ENCODE assay signal across 19 cellular contexts in the genomic region with DNA sequence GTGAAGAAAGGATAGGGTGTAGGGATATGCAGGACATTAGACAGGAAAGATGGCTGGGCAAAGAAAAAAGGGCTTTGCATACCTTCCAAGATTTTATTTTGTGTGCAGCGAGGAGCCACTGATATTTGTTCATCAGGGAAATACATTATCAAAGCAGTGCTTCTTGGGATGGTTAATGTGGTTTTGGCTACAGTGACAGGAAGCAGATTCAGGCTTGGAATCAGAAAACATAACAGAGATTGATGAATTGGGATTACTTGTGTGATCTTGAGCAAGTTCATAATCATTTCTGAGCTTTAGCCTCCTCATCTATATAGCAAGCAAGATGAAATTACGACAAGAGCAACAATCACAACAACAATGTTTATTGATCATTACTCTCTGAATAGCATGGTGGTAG.
DNase-seq lines count a peak whose midpoint lies in the region; ATAC-seq, FAIRE-seq and TF ChIP-seq lines count a peak whose summit lies in the region.
"Had no signal": no experiment of that assay in that cellular context is flagged by ENCODE, and none has a peak within 500 bp of the region (broad histone marks: within the 10 kb centered on the region; RNA-seq: fewer than 3 reads in every experiment).

No MANE protein-coding gene starts in this region.

- H3K4me3 ChIP-seq in naive thymus-derived CD4-positive, alpha-beta T cell (ENCODE audit: low read length), result no peak overlapping the region
- no peak overlapping the region for H3K4me3 ChIP-seq in colonic mucosa

- intact Hi-C loops in activated CD8-positive, alpha-beta T cell treated with anti-CD3 and anti-CD28 coated beads for 36 hours (cut with micrococcal nuclease), result loop anchor here (2.0 to 10.0 kb wide), 2 partner anchors 46 to 650 kb away; no protein-coding TSS in a partner anchor
- intact Hi-C loops in naive thymus-derived CD4-positive, alpha-beta T cell (cut with micrococcal nuclease), result loop anchor here in 1 of 2 donors (1.0 kb wide), 2 partner anchors 9 to 10 kb away; no protein-coding TSS in a partner anchor
- intact Hi-C loops in colonic mucosa (cut with DNase I), result no loop called here

- H3K27me3 Mint-ChIP-seq in activated CD8-positive, alpha-beta T cell treated with anti-CD3 and anti-CD28 coated beads, Interleukin-2, amount 10 ng/mL, durations not matched to agents 7 days and 5 days (ENCODE audit: low read depth), result no peaks in the 10 kb centered on the region
- H3K27me3 Mint-ChIP-seq in activated CD8-positive, alpha-beta T cell treated with anti-CD3 and anti-CD28 coated beads for 36 hours, result no peaks in the 10 kb centered on the region
- no peaks in the 10 kb centered on the region for H3K27me3 Mint-ChIP-seq in naive thymus-derived CD4-positive, alpha-beta T cell

- H3K4me1 ChIP-seq in naive thymus-derived CD4-positive, alpha-beta T cell (ENCODE audit: control insufficient read depth in 2 of 2, insufficient read depth in 2 of 2, low read length in 2 of 2), result peaks cover 38 to 41% of the 10 kb centered on the region in 2 donors
- no peaks in the 10 kb centered on the region for H3K4me1 ChIP-seq in colonic mucosa
- H3K4me1 ChIP-seq: Caco-2 had no signal

- no peak for DNase-seq in activated CD8-positive, alpha-beta T cell treated with anti-CD3 and anti-CD28 coated beads, Interleukin-2, amount 10 ng/mL, durations not matched to agents 7 days and 5 days
- no peak for DNase-seq in activated CD8-positive, alpha-beta T cell treated with anti-CD3 and anti-CD28 coated beads for 36 hours
- DNase-seq in GM19239 (ENCODE audit: insufficient read length, low spot score) (no peak), amniotic epithelial cell (ENCODE audit: low read depth) (peak; percentile 57), colonic mucosa (no peak), pons (ENCODE audit: low spot score) (no peak)
- DNase-seq in naive thymus-derived CD4-positive, alpha-beta T cell, result no peak
- DNase-seq: C1 segment of cervical spinal cord, Caco-2, DMS153, H7, IMR-90, Kasumi-1, MM.1S, NCI-H1092 treated with DMSO at 0.1 percent for 48 hours, NCI-H2081 treated with DMSO at 0.1 percent for 48 hours, NCI-H510A had no signal

- H3K36me3 ChIP-seq in naive thymus-derived CD4-positive, alpha-beta T cell (ENCODE audit: control insufficient read depth in 2 of 3, insufficient read depth in 3 of 3, low read length in 3 of 3), result no peaks in the 10 kb centered on the region
- no peaks in the 10 kb centered on the region for H3K36me3 ChIP-seq in colonic mucosa

- TF ChIP-seq CTCF in activated CD8-positive, alpha-beta T cell treated with anti-CD3 and anti-CD28 coated beads for 36 hours (IDR thresholded peaks at IDR 0.05), result no peak
- no peak for TF ChIP-seq CTCF in colonic mucosa (IDR thresholded peaks at IDR 0.05)

- H3K9me3 Mint-ChIP-seq in activated CD8-positive, alpha-beta T cell treated with anti-CD3 and anti-CD28 coated beads, Interleukin-2, amount 10 ng/mL, durations not matched to agents 7 days and 5 days (ENCODE audit: insufficient read depth), result peaks cover 9% of the 10 kb centered on the region
- peaks cover 2% of the 10 kb centered on the region for H3K9me3 Mint-ChIP-seq in activated CD8-positive, alpha-beta T cell treated with anti-CD3 and anti-CD28 coated beads for 36 hours
- H3K9me3 Mint-ChIP-seq in naive thymus-derived CD4-positive, alpha-beta T cell, result peaks cover 0 to 2% (median 0%) of the 10 kb centered on the region in 11 donors

- peaks cover 78% of the 10 kb centered on the region for H3K4me1 Mint-ChIP-seq in activated CD8-positive, alpha-beta T cell treated with anti-CD3 and anti-CD28 coated beads, Interleukin-2, amount 10 ng/mL, durations not matched to agents 7 days and 5 days (ENCODE audit: low read depth)
- peaks cover 86% of the 10 kb centered on the region for H3K4me1 Mint-ChIP-seq in activated CD8-positive, alpha-beta T cell treated with anti-CD3 and anti-CD28 coated beads for 36 hours (ENCODE audit: low read depth)
- peaks cover 43 to 77% (median 73%) of the 10 kb centered on the region in 7 donors for H3K4me1 Mint-ChIP-seq in naive thymus-derived CD4-positive, alpha-beta T cell

- CTCF ChIA-PET in activated CD8-positive, alpha-beta T cell treated with anti-CD3 and anti-CD28 coated beads, Interleukin-2, amount 10 ng/mL, durations not matched to agents 7 days and 5 days (lab: Charles Lee), result interaction anchor here (1.0 to 3.7 kb wide), 4 partner anchors 8 to 161 kb away, joined by 5 to 28 read pairs (median 12); no protein-coding TSS in a partner anchor
- CTCF ChIA-PET in activated CD8-positive, alpha-beta T cell treated with anti-CD3 and anti-CD28 coated beads for 36 hours (lab: Charles Lee), result interaction anchor here (1.7 to 3.2 kb wide), 2 partner anchors 57 to 161 kb away, joined by 5 to 19 read pairs; no protein-coding TSS in a partner anchor
- CTCF ChIA-PET in naive thymus-derived CD4-positive, alpha-beta T cell (lab: Charles Lee), result no interaction called here

- no peak for ATAC-seq in activated CD8-positive, alpha-beta T cell treated with anti-CD3 and anti-CD28 coated beads, Interleukin-2, amount 10 ng/mL, durations not matched to agents 7 days and 5 days
- ATAC-seq in activated CD8-positive, alpha-beta T cell treated with anti-CD3 and anti-CD28 coated beads for 36 hours, result no peak
- no peak for ATAC-seq in naive thymus-derived CD4-positive, alpha-beta T cell
- no peak for ATAC-seq in HG02970 (IDR thresholded peaks at IDR 0.05; ENCODE audit: low FRiP score, unreplicated experiment)
- ATAC-seq: Panc1 had no signal

- POLR2A ChIA-PET in activated CD8-positive, alpha-beta T cell treated with anti-CD3 and anti-CD28 coated beads, Interleukin-2, amount 10 ng/mL, durations not matched to agents 7 days and 5 days (lab: Charles Lee), result no interaction called here
- POLR2A ChIA-PET in activated CD8-positive, alpha-beta T cell treated with anti-CD3 and anti-CD28 coated beads for 36 hours (lab: Charles Lee), result interaction anchor here (1.2 to 7.4 kb wide), 5 partner anchors 17 to 67 kb away, joined by 3 to 69 read pairs (median 4); no protein-coding TSS in a partner anchor
- POLR2A ChIA-PET in naive thymus-derived CD4-positive, alpha-beta T cell (lab: Charles Lee), result interaction anchor here (0.9 to 6.9 kb wide), 3 partner anchors 45 to 161 kb away, joined by 3 to 67 read pairs (median 4); no protein-coding TSS in a partner anchor

- H3K27ac ChIP-seq in naive thymus-derived CD4-positive, alpha-beta T cell (ENCODE audit: low read depth, low read length), result no peak overlapping the region
- H3K27ac ChIP-seq in colonic mucosa, result no peak overlapping the region

- no peaks in the 10 kb centered on the region for H3K27me3 ChIP-seq in naive thymus-derived CD4-positive, alpha-beta T cell (ENCODE audit: control insufficient read depth in 2 of 2, insufficient read depth in 2 of 2, low read length in 2 of 2)
- H3K27me3 ChIP-seq in colonic mucosa, result no peaks in the 10 kb centered on the region

- no peaks in the 10 kb centered on the region for H3K9me3 ChIP-seq in naive thymus-derived CD4-positive, alpha-beta T cell (ENCODE audit: control insufficient read depth in 2 of 3, low read length in 3 of 3)
- H3K9me3 ChIP-seq in colonic mucosa, result no peaks in the 10 kb centered on the region
- H3K9me3 ChIP-seq: Caco-2 had no signal

- FAIRE-seq in GM19239 (lab: Jason Lieb, UNC), result peak; percentile 59

- H3K27ac Mint-ChIP-seq in activated CD8-positive, alpha-beta T cell treated with anti-CD3 and anti-CD28 coated beads, Interleukin-2, amount 10 ng/mL, durations not matched to agents 7 days and 5 days, result peak overlapping the region; percentile 17
- no peak overlapping the region for H3K27ac Mint-ChIP-seq in activated CD8-positive, alpha-beta T cell treated with anti-CD3 and anti-CD28 coated beads for 36 hours
- peak overlapping the region in 8 of 9 donors; percentile 7 to 81 (median 54) for H3K27ac Mint-ChIP-seq in naive thymus-derived CD4-positive, alpha-beta T cell

- H3K4me3 Mint-ChIP-seq in activated CD8-positive, alpha-beta T cell treated with anti-CD3 and anti-CD28 coated beads, Interleukin-2, amount 10 ng/mL, durations not matched to agents 7 days and 5 days, result no peak overlapping the region
- H3K4me3 Mint-ChIP-seq in activated CD8-positive, alpha-beta T cell treated with anti-CD3 and anti-CD28 coated beads for 36 hours, result no peak overlapping the region
- peak overlapping the region in 7 of 10 donors; percentile 7 to 34 (median 15) for H3K4me3 Mint-ChIP-seq in naive thymus-derived CD4-positive, alpha-beta T cell

- H3K9ac ChIP-seq in colonic mucosa (ENCODE audit: low read depth in 2 of 2, low read length in 2 of 2), result no peak overlapping the region

- H3K36me3 Mint-ChIP-seq in activated CD8-positive, alpha-beta T cell treated with anti-CD3 and anti-CD28 coated beads, Interleukin-2, amount 10 ng/mL, durations not matched to agents 7 days and 5 days (ENCODE audit: low read depth), result peaks cover 7% of the 10 kb centered on the region
- no peaks in the 10 kb centered on the region for H3K36me3 Mint-ChIP-seq in activated CD8-positive, alpha-beta T cell treated with anti-CD3 and anti-CD28 coated beads for 36 hours (ENCODE audit: low read depth)
- peaks cover 0 to 18% (median 0%) of the 10 kb centered on the region in 5 donors for H3K36me3 Mint-ChIP-seq in naive thymus-derived CD4-positive, alpha-beta T cell

Comparison
In these comparisons a context has a peak if more than half of its experiments do, and no peak if none do; other contexts are left out.
1. H3K4me3 Mint-ChIP-seq: peak in naive thymus-derived CD4-positive, alpha-beta T cell (7 of 10); none in activated CD8-positive, alpha-beta T cell treated with anti-CD3 and anti-CD28 coated beads, Interleukin-2, amount 10 ng/mL, durations not matched to agents 7 days and 5 days (single experiment) and activated CD8-positive, alpha-beta T cell treated with anti-CD3 and anti-CD28 coated beads for 36 hours (single experiment).